17 cellular contexts compared by ENCODE assay signal in genomic region chr1:14413809-14414208, GRCh38.
A peak's percentile ranks its signal among the peaks of the same experiment; 100 is the strongest.
DNase-seq lines count a peak whose midpoint lies in the region; ATAC-seq, FAIRE-seq and TF ChIP-seq lines count a peak whose summit lies in the region.
"Had no signal": no experiment of that assay in that cellular context is flagged by ENCODE, and none has a peak within 500 bp of the region (broad histone marks: within the 10 kb centered on the region; RNA-seq: fewer than 3 reads in every experiment).

No MANE protein-coding gene starts in this region.

- in situ Hi-C loops in GM13976 (cut with MboI; ENCODE audit: low sequenced_read_pairs, unreplicated experiment), result no loop called here

- H3K9ac ChIP-seq in fibroblast of lung (ENCODE audit: insufficient read depth, low read length), result no peak overlapping the region

- H3K4me3 ChIP-seq in fibroblast of lung (replicated peaks in 1 of 4; ENCODE audit: control extremely low read depth in 1 of 4, insufficient read depth in 1 of 4, low read depth in 3 of 4, low read length in 4 of 4) (no peak overlapping the region), osteoblast (ENCODE audit: insufficient read depth, low read length) (no peak overlapping the region)

- no peak for TF ChIP-seq CTCF in AG09319 (IDR thresholded peaks at IDR 0.05; ENCODE audit: low read depth, low read length)
- no peak for TF ChIP-seq CTCF in fibroblast of lung (conservative IDR thresholded peaks at IDR 0.05 in 1 of 2, IDR thresholded peaks at IDR 0.05 in 1 of 2; ENCODE audit: low read depth in 1 of 2, low read length in 2 of 2)
- TF ChIP-seq CTCF in osteoblast (IDR thresholded peaks at IDR 0.05; ENCODE audit: extremely low read depth, low read depth, low read length), result no peak
- TF ChIP-seq CTCF in GM13976 (IDR thresholded peaks at IDR 0.05; ENCODE audit: borderline replicate concordance, control extremely low read depth, extremely low read depth, insufficient read depth, missing control alignments), result no peak

- H4K20me1 ChIP-seq in fibroblast of lung (ENCODE audit: control insufficient read depth, extremely low read depth, insufficient read depth, low read length) (no peaks in the 10 kb centered on the region), osteoblast (ENCODE audit: insufficient read depth, low read length) (no peaks in the 10 kb centered on the region)

- no peak for ATAC-seq in GM19455 (IDR thresholded peaks at IDR 0.05; ENCODE audit: unreplicated experiment)
- ATAC-seq in HG03039 (IDR thresholded peaks at IDR 0.05; ENCODE audit: unreplicated experiment), result no peak
- ATAC-seq: activated CD4-positive, alpha-beta T cell treated with anti-CD3 and anti-CD28 coated beads for 36 hours; naive thymus-derived CD4-positive, alpha-beta T cell; T-helper 17 cell had no signal

- no peaks in the 10 kb centered on the region for H3K4me1 ChIP-seq in fibroblast of lung (ENCODE audit: control insufficient read depth, extremely low read depth, insufficient read depth, low read length)
- H3K4me1 ChIP-seq in osteoblast (ENCODE audit: insufficient read depth, low read length), result peaks cover 4% of the 10 kb centered on the region
- H3K4me1 ChIP-seq: BE2C had no signal

- H3K79me2 ChIP-seq in fibroblast of lung (ENCODE audit: control insufficient read depth, insufficient read depth, low read length) (no peaks in the 10 kb centered on the region), osteoblast (ENCODE audit: insufficient read depth, low read length) (no peaks in the 10 kb centered on the region)

- no peak overlapping the region for H3K4me2 ChIP-seq in fibroblast of lung (ENCODE audit: extremely low read depth, insufficient read depth, low read length)
- peak overlapping the region; percentile 5 for H3K4me2 ChIP-seq in osteoblast (ENCODE audit: insufficient read depth, low read length)

- H2AFZ ChIP-seq in fibroblast of lung (ENCODE audit: low read length), result no peak overlapping the region
- no peak overlapping the region for H2AFZ ChIP-seq in osteoblast (ENCODE audit: low read length)

- H3K27me3 ChIP-seq in fibroblast of lung (ENCODE audit: control insufficient read depth, insufficient read depth, low read length) (no peaks in the 10 kb centered on the region), osteoblast (ENCODE audit: insufficient read depth, low read length) (no peaks in the 10 kb centered on the region)
- H3K27me3 ChIP-seq: BE2C had no signal

- H3K36me3 ChIP-seq in fibroblast of lung (ENCODE audit: control insufficient read depth, insufficient read depth, low read length) (no peaks in the 10 kb centered on the region), osteoblast (ENCODE audit: insufficient read depth, low read length) (no peaks in the 10 kb centered on the region)
- H3K36me3 ChIP-seq: BE2C had no signal

- H3K27ac ChIP-seq in fibroblast of lung (ENCODE audit: insufficient read depth, low read length), result no peak overlapping the region
- no peak overlapping the region for H3K27ac ChIP-seq in osteoblast (ENCODE audit: low read depth, low read length)

- H3K9me3 ChIP-seq in fibroblast of lung (ENCODE audit: control insufficient read depth, insufficient read depth, low read depth, low read length) (no peaks in the 10 kb centered on the region), osteoblast (ENCODE audit: low read depth, low read length) (no peaks in the 10 kb centered on the region)
- H3K9me3 ChIP-seq: BE2C had no signal

- DNase-seq in AG09319 (ENCODE audit: extremely low read depth, low read depth) (peak; percentile 2), RCC 7860 (ENCODE audit: low spot score) (peak; percentile 12), fibroblast of lung (ENCODE audit: low read depth in 2 of 2) (peak; percentile 16 to 81), osteoblast (ENCODE audit: insufficient read length, low spot score, missing footprints) (peak; percentile 74), GM13976 (ENCODE audit: low spot score) (no peak)
- DNase-seq in NK-92 treated with Interleukin-12 subunit alpha and Interleukin-12 subunit beta, amount 100 ng/mL, for 24 hours (lab: John Stamatoyannopoulos, UW), result no peak
- DNase-seq: activated CD4-positive, alpha-beta T cell treated with anti-CD3 and anti-CD28 coated beads for 36 hours; activated naive CD8-positive, alpha-beta T cell treated with anti-CD3 and anti-CD28 coated beads for 36 hours; BE2C; cerebellar nuclear complex; naive thymus-derived CD4-positive, alpha-beta T cell; NCI-H2107; NCI-H748 treated with DMSO at 0.1 percent for 48 hours; stimulated activated CD4-positive, alpha-beta T cell treated with anti-CD3 and anti-CD28 coated beads, Interleukin-2, amount 100 ng/mL, for 24 hours; T-helper 17 cell had no signal

- FAIRE-seq in RCC 7860 (lab: Jason Lieb, UNC), result no peak

Comparison
In these comparisons a context has a peak if more than half of its experiments do, and no peak if none do; other contexts are left out.
1. DNase-seq: peak in AG09319 (single experiment), RCC 7860 (single experiment), fibroblast of lung (2 of 2) and osteoblast (single experiment); none in NK-92 treated with Interleukin-12 subunit alpha and Interleukin-12 subunit beta, amount 100 ng/mL, for 24 hours (single experiment) and GM13976 (single experiment).